8 cellular contexts compared by ENCODE assay signal in the genomic region with DNA sequence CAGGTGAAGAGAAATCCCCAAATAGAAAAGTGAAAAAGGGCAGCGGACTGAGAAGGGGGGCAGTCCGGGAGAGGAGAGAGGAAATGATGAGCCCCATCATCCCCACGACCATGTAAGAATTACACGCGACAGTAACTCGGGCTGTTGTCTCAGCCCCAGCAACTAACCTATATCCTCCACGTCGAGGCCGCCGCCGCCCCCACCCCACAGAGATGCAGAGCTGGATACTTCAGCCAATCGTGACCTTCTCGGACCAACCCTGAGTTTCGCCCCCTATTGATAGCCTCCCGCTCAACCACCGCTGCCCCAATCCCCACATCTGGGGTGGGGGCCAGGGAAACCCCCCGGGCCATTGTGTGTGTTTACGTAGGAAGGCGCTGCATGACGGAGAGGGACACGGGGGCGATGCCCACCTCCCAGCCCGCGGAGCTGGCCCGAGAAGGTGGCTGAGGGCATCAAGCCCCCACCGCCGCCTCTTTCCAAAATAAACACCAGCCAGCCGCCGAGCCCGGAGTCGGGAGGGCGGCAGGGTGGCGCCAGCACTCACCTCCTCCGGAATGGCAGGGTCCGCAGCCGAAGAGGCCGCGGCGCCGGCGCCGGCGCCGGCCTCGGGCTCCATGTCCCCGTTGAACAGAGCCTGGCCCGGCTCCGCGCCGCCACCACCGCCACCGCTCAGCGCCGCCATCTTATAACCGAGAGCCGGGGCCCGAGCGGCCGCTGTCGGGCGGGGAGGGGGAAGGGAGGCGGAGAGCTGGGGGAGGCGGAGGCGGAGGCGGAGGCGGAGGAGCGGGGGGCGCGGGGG. TPM values are rescaled to one million over a fixed set of nuclear protein-coding genes. Genes with fewer than 3 reads are reported as not detected.
DNase-seq lines count a peak whose midpoint lies in the region; ATAC-seq lines count a peak whose summit lies in the region.

No MANE protein-coding gene starts in this region.

- no peaks in the 10 kb centered on the region for H3K27me3 Mint-ChIP-seq in activated CD4-positive, alpha-beta memory T cell treated with anti-CD3 and anti-CD28 coated beads for 36 hours

- H3K36me3 ChIP-seq in BLaER1 treated with 17β-estradiol and CSF1 and Interleukin-3, amounts not matched to agents 10 nM and 100 nM, result peaks cover 0 to 8% (median 0%) of the 10 kb centered on the region in 11 experiments; a peak in 1 of 22 replicates
- no peaks in the 10 kb centered on the region for H3K36me3 ChIP-seq in ectodermal cell (ENCODE audit: control insufficient read depth, insufficient read depth, low read length)

- peaks cover 16 to 27% (median 24%) of the 10 kb centered on the region in 10 experiments for H3K4me1 ChIP-seq in BLaER1 treated with 17β-estradiol and CSF1 and Interleukin-3, amounts not matched to agents 10 nM and 100 nM
- H3K4me1 ChIP-seq in ectodermal cell (ENCODE audit: control insufficient read depth, insufficient read depth, low read length), result peaks cover 11% of the 10 kb centered on the region

- DNase-seq in NCI-H526 treated with DMSO at 0.1 percent for 48 hours (lab: John Stamatoyannopoulos, UW), result peak; percentile 67
- peak; percentile 81 for DNase-seq in activated CD4-positive, alpha-beta memory T cell treated with anti-CD3 and anti-CD28 coated beads for 36 hours
- peak; percentile 79 to 81 for DNase-seq in lung microvascular endothelial cell (ENCODE audit: low read depth in 2 of 2)
- peak; percentile 21 to 51 (median 22) for DNase-seq in stimulated activated CD4-positive, alpha-beta T cell treated with anti-CD3 and anti-CD28 coated beads, TNF-alpha, amount 100 ng/mL, for 48 hours (ENCODE audit: low read depth in 3 of 3)

- no peaks in the 10 kb centered on the region for H3K9me3 Mint-ChIP-seq in activated CD4-positive, alpha-beta memory T cell treated with anti-CD3 and anti-CD28 coated beads for 36 hours

- H3K4me3 Mint-ChIP-seq in activated CD4-positive, alpha-beta memory T cell treated with anti-CD3 and anti-CD28 coated beads for 36 hours, result no peak overlapping the region

- POLR2A ChIA-PET in activated CD4-positive, alpha-beta memory T cell treated with anti-CD3 and anti-CD28 coated beads for 36 hours (lab: Charles Lee), result interaction anchor here (0.6 to 2.8 kb wide), 3 partner anchors 22 to 635 kb away, joined by 3 to 22 read pairs (median 5); a partner anchor contains a TSS

- peak overlapping the region; percentile 96 to 100 (median 98) for H3K27ac ChIP-seq in BLaER1 treated with 17β-estradiol and CSF1 and Interleukin-3, amounts not matched to agents 10 nM and 100 nM
- peak overlapping the region; percentile 95 for H3K27ac ChIP-seq in ectodermal cell (ENCODE audit: insufficient read depth, low read depth, low read length, poor library complexity, severe bottlenecking)

- H4K20me1 ChIP-seq in BLaER1 treated with 17β-estradiol and CSF1 and Interleukin-3, amounts not matched to agents 10 nM and 100 nM, result peaks cover 13 to 44% (median 38%) of the 10 kb centered on the region in 11 experiments; a peak in 20 of 22 replicates

- peaks cover 16% of the 10 kb centered on the region for H3K4me1 Mint-ChIP-seq in activated CD4-positive, alpha-beta memory T cell treated with anti-CD3 and anti-CD28 coated beads for 36 hours (ENCODE audit: low read depth)

- 1% methylated on average over 68 of the region's 69 CpGs for WGBS in ectodermal cell, 2 experiments

- H3K9ac ChIP-seq in BLaER1 treated with 17β-estradiol and CSF1 and Interleukin-3, amounts not matched to agents 10 nM and 100 nM, result peak overlapping the region; percentile 95 to 100 (median 99)

- H3K36me3 Mint-ChIP-seq in activated CD4-positive, alpha-beta memory T cell treated with anti-CD3 and anti-CD28 coated beads for 36 hours, result peaks cover 3% of the 10 kb centered on the region

- CTCF ChIA-PET in activated CD4-positive, alpha-beta memory T cell treated with anti-CD3 and anti-CD28 coated beads for 36 hours (lab: Charles Lee), result interaction anchor here (1.0 to 4.4 kb wide), 4 partner anchors 65 to 113 kb away, joined by 3 to 22 read pairs (median 4); no protein-coding TSS in a partner anchor

- peaks cover 0 to 7% (median under 1%) of the 10 kb centered on the region in 11 experiments; a peak in 7 of 22 replicates for H3K9me3 ChIP-seq in BLaER1 treated with 17β-estradiol and CSF1 and Interleukin-3, amounts not matched to agents 10 nM and 100 nM (replicated peaks in 1 of 11)
- no peaks in the 10 kb centered on the region for H3K9me3 ChIP-seq in ectodermal cell (ENCODE audit: control insufficient read depth, low read length)

- ATAC-seq in GM19043 (IDR thresholded peaks at IDR 0.05; ENCODE audit: low read depth, unreplicated experiment) (peak; percentile 85), HG03342 (IDR thresholded peaks at IDR 0.05; ENCODE audit: unreplicated experiment) (peak; percentile 86)

- intact Hi-C loops in activated CD4-positive, alpha-beta memory T cell treated with anti-CD3 and anti-CD28 coated beads for 36 hours (cut with micrococcal nuclease), result loop anchor here (1.0 to 10.0 kb wide), 8 partner anchors 8 to 631 kb away; a partner anchor contains a TSS

- H3K4me3 ChIP-seq in BLaER1 treated with 17β-estradiol and CSF1 and Interleukin-3, amounts not matched to agents 10 nM and 100 nM, result peak overlapping the region; percentile 92 to 100 (median 96)
- peak overlapping the region; percentile 91 for H3K4me3 ChIP-seq in ectodermal cell (ENCODE audit: insufficient read depth, low read depth, low read length)

- no peak overlapping the region for H3K27ac Mint-ChIP-seq in activated CD4-positive, alpha-beta memory T cell treated with anti-CD3 and anti-CD28 coated beads for 36 hours

- H3K27me3 ChIP-seq in BLaER1 treated with 17β-estradiol and CSF1 and Interleukin-3, amounts not matched to agents 10 nM and 100 nM, result no peaks in the 10 kb centered on the region
- H3K27me3 ChIP-seq in ectodermal cell (ENCODE audit: control insufficient read depth, insufficient read depth, low read length, poor library complexity, severe bottlenecking), result no peaks in the 10 kb centered on the region

- peak overlapping the region; percentile 79 to 100 (median 93) for H3K4me2 ChIP-seq in BLaER1 treated with 17β-estradiol and CSF1 and Interleukin-3, amounts not matched to agents 10 nM and 100 nM

RNA-seq across cellular contexts. Expression of a gene that starts 0.5 kb away (rescaled TPM):
- total RNA-seq in activated CD4-positive, alpha-beta memory T cell treated with anti-CD3 and anti-CD28 coated beads for 36 hours, result 10 to 100 TPM; 29.2 to 33.0 TPM
- 27.6 TPM for polyA plus RNA-seq in ectodermal cell (2013, experiment 1 of 4)
- polyA plus RNA-seq in ectodermal cell (2013, experiment 2 of 4), result 26.2 TPM
- 20.0 TPM for polyA plus RNA-seq in ectodermal cell (2013, experiment 3 of 4)
- 20.7 TPM for polyA plus RNA-seq in ectodermal cell (2013, experiment 4 of 4)
- total RNA-seq in lung microvascular endothelial cell, result 11.6 and 20.4 TPM in 2 replicates

Comparison
In these comparisons a context has a peak if more than half of its experiments do, and no peak if none do; other contexts are left out.
1. Peak in every context shown above with its lines: DNase-seq, ATAC-seq, H3K4me3 ChIP-seq and H3K27ac ChIP-seq.
2. DNase-seq: peak in every context shown above with its lines; median percentile 81 in activated CD4-positive, alpha-beta memory T cell treated with anti-CD3 and anti-CD28 coated beads for 36 hours; 80 in lung microvascular endothelial cell; 67 in NCI-H526 treated with DMSO at 0.1 percent for 48 hours; 22 in stimulated activated CD4-positive, alpha-beta T cell treated with anti-CD3 and anti-CD28 coated beads, TNF-alpha, amount 100 ng/mL, for 48 hours.